31 cellular contexts compared by ENCODE assay signal in the genomic region with DNA sequence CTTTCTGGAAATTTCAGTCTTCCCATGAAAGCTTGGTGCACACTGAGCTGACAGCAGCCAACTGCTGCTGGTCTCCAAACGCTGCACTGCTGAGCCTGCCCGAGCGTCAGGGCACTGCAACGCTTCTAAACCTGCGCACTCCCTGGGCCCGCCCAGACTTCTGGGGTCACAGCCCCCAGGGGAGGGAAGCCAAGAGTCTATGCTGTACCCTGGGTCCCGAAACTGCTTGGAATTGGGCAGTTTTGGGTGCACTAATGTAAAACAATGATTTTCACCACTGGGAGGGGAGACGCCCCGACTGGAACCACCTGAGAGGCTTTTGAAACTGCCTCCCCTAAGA.
"Had no signal": no experiment of that assay in that cellular context is flagged by ENCODE, and none has a peak within 500 bp of the region (broad histone marks: within the 10 kb centered on the region; RNA-seq: fewer than 3 reads in every experiment).

No MANE protein-coding gene starts in this region.

- DNase-seq: activated CD4-positive, alpha-beta T cell treated with anti-CD3 and anti-CD28 coated beads for 4 hours; activated CD4-positive, alpha-beta T cell treated with anti-CD3 and anti-CD28 coated beads, Interleukin-2, amount 50 U/mL, for 4 hours; activated CD8-positive, alpha-beta memory T cell treated with anti-CD3 and anti-CD28 coated beads, Interleukin-2, amount 50 U/mL, for 4 hours; activated naive CD4-positive, alpha-beta T cell treated with Interleukin-2 at 50 U/mL for 16 hours; activated naive CD8-positive, alpha-beta T cell treated with anti-CD3 and anti-CD28 coated beads for 36 hours; activated T-cell treated with anti-CD3 and anti-CD28 coated beads, Interleukin-2, amount 50 U/mL, for 4 hours; adrenal gland; foreskin keratinocyte; heart right ventricle; left ventricle myocardium inferior; nephron progenitor cell; ovary; psoas muscle; sigmoid colon; small intestine; stimulated activated CD4-positive, alpha-beta T cell treated with anti-CD3 and anti-CD28 coated beads, Interleukin-1b, Interleukin-23, amount 100 ng/mL, for 48 hours; stimulated activated CD4-positive, alpha-beta T cell treated with anti-CD3 and anti-CD28 coated beads, Interleukin-4, amount 100 ng/mL, for 4 hours; stimulated activated CD8-positive, alpha-beta memory T cell treated with anti-CD3 and anti-CD28 coated beads, Interleukin-4, amount 100 ng/mL, for 48 hours; stimulated activated naive B cell treated with anti-CD40 and anti-IgM and Interleukin-4, amounts not matched to agents 10 μg/mL and 1 μg/mL and 100 μg/mL, for 72 hours; stomach; SW 1271; T-helper 9 cell had no signal

- ATAC-seq: activated T-cell treated with anti-CD3 and anti-CD28 coated beads, Interleukin-2, amount 50 U/mL, for 4 hours; foreskin keratinocyte; heart right ventricle; psoas muscle; stimulated activated naive B cell treated with anti-CD40 and anti-IgM and Interleukin-4, amounts not matched to agents 10 μg/mL and 1 μg/mL and 100 μg/mL, for 72 hours had no signal

- FAIRE-seq: small intestine, TTC549 had no signal

- H3K27ac Mint-ChIP-seq: activated naive CD8-positive, alpha-beta T cell treated with anti-CD3 and anti-CD28 coated beads for 36 hours; brain; nephron progenitor cell; stimulated activated naive B cell treated with anti-CD40 and anti-IgM and Interleukin-4, amounts not matched to agents 10 μg/mL and 1 μg/mL and 100 μg/mL, for 72 hours; T-helper 1 cell treated with Interleukin-12 subunit alpha and Interleukin-12 subunit beta and Interleukin-4 antibody, amounts not matched to agents 30 μg/mL and 1 μg/mL, for 36 hours had no signal

- H3K9me3 Mint-ChIP-seq: activated naive CD8-positive, alpha-beta T cell treated with anti-CD3 and anti-CD28 coated beads for 36 hours; activated T-cell treated with anti-CD3 and anti-CD28 coated beads, Interleukin-2, amount 50 U/mL, for 4 hours; brain; nephron progenitor cell; T-helper 1 cell treated with Interleukin-12 subunit alpha and Interleukin-12 subunit beta and Interleukin-4 antibody, amounts not matched to agents 30 μg/mL and 1 μg/mL, for 36 hours had no signal

- H3K36me3 ChIP-seq: ovary had no signal

- H3K4me3 ChIP-seq: adrenal gland, ascending aorta, cardiac muscle cell, esophagus muscularis mucosa, heart right ventricle, left ventricle myocardium inferior, ovary, psoas muscle, sigmoid colon, stomach, suprapubic skin, tibial nerve had no signal

- H3K4me3 Mint-ChIP-seq: activated naive CD8-positive, alpha-beta T cell treated with anti-CD3 and anti-CD28 coated beads for 36 hours; activated T-cell treated with anti-CD3 and anti-CD28 coated beads, Interleukin-2, amount 50 U/mL, for 4 hours; brain; nephron progenitor cell; stimulated activated naive B cell treated with anti-CD40 and anti-IgM and Interleukin-4, amounts not matched to agents 10 μg/mL and 1 μg/mL and 100 μg/mL, for 72 hours; T-helper 1 cell treated with Interleukin-12 subunit alpha and Interleukin-12 subunit beta and Interleukin-4 antibody, amounts not matched to agents 30 μg/mL and 1 μg/mL, for 36 hours had no signal

- H3K27me3 ChIP-seq: adrenal gland, ascending aorta, cardiac muscle cell, esophagus muscularis mucosa, foreskin keratinocyte, heart right ventricle, neutrophil, ovary, sigmoid colon, stomach, suprapubic skin, tibial nerve had no signal

- H3K27me3 Mint-ChIP-seq: activated naive CD8-positive, alpha-beta T cell treated with anti-CD3 and anti-CD28 coated beads for 36 hours; brain; stimulated activated naive B cell treated with anti-CD40 and anti-IgM and Interleukin-4, amounts not matched to agents 10 μg/mL and 1 μg/mL and 100 μg/mL, for 72 hours had no signal
